Comparison of ENCODE assay signal across 8 cellular contexts in the genomic region with DNA sequence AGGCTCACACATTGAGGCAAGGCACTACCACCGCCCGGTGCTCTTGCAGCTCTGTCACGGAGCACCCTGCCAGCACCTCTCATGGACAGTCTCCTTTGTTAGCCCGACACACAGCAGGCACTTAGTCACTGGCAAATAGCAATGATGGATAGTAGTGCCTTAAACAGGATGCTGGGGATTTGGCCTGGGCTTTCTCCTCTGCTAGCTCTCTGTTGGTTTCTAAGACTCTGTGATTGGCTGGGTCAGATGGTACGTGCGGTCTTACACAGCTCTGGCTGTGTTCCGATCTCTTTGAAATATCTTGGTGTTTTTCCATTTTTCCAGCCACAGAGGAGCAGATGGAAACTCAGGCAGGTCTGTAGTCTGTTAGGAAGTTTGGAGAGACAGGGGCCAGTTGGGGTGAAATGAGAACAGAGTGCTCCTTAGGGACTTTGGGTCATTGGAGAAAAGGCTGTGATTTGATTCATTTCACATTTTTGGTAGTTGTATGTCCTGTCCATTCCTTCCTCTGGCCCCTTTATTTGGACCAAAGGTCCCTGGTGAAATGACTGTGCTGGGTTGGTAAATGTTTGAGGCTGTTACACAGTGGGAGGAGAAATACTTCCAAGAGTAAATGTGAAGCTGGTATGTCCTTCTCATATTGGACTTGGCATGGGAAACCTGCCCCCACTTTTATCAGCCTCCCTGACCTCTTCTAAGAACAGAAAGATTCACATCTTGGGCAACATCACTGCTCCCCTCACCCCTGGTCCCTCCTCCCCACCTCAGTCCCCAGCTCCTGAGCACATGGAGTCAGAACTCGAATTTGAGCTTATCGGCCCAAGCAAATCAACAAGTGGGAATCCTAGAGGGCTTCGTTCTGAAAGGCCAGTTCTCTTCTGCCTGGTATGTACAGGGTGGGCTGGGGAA. TPM values are rescaled to one million over a fixed set of nuclear protein-coding genes. Genes with fewer than 3 reads are reported as not detected.
DNase-seq lines count a peak whose midpoint lies in the region; ATAC-seq and TF ChIP-seq lines count a peak whose summit lies in the region.

No MANE protein-coding gene starts in this region.

- peaks cover 3% of the 10 kb centered on the region for H3K9me3 Mint-ChIP-seq in chondrocyte (ENCODE audit: low read depth)

- peak overlapping the region; percentile 94 for H3K27ac ChIP-seq in muscle layer of duodenum (ENCODE audit: low read length)
- no peak overlapping the region for H3K27ac ChIP-seq in MM.1S (ENCODE audit: low read length)

- H3K4me1 ChIP-seq in Loucy (ENCODE audit: insufficient read depth, low read length, poor library complexity, severe bottlenecking), result peaks cover 59% of the 10 kb centered on the region
- H3K4me1 ChIP-seq in muscle layer of duodenum (ENCODE audit: control insufficient read depth in 1 of 2, insufficient read depth in 2 of 2, low read length in 2 of 2), result peaks cover 28 to 33% of the 10 kb centered on the region in 2 donors
- no peaks in the 10 kb centered on the region for H3K4me1 ChIP-seq in MM.1S (ENCODE audit: low read length)

- H3K9ac ChIP-seq in Loucy (ENCODE audit: low read depth, low read length, poor library complexity, severe bottlenecking) (peak overlapping the region; percentile 97), MM.1S (ENCODE audit: low read length) (no peak overlapping the region)

- peak overlapping the region; percentile 95 for H3K4me2 ChIP-seq in Loucy (ENCODE audit: low read depth, low read length, poor library complexity, severe bottlenecking)
- no peak overlapping the region for H3K4me2 ChIP-seq in MM.1S (ENCODE audit: low read depth, low read length)

- POLR2A ChIA-PET in AG04449 (lab: Yijun Ruan, JAX), result interaction anchor here (0.6 to 4.1 kb wide), 6 partner anchors 8 to 342 kb away, joined by 3 to 35 read pairs (median 5); partner anchors contain the start of genes DCTN4, RBM22 and RPS14

- H3K4me3 ChIP-seq in AG04449 (ENCODE audit: low read depth, low read length) (peak overlapping the region; percentile 35), Loucy (ENCODE audit: low read length, poor library complexity, severe bottlenecking) (peak overlapping the region; percentile 94), muscle layer of duodenum (ENCODE audit: low read depth in 1 of 2, low read length in 2 of 2) (peak overlapping the region; percentile 2 to 78), MM.1S (ENCODE audit: low read length) (no peak overlapping the region)

- H3K79me2 ChIP-seq in Loucy (ENCODE audit: insufficient read depth, low read length) (peaks cover 92% of the 10 kb centered on the region), MM.1S (ENCODE audit: low read length) (no peaks in the 10 kb centered on the region)

- peaks cover 63% of the 10 kb centered on the region for H3K4me1 Mint-ChIP-seq in chondrocyte (ENCODE audit: low read depth)

- H3K9me2 ChIP-seq in Loucy (replicated peaks; ENCODE audit: low read depth, low read length) (no peaks in the 10 kb centered on the region), MM.1S (replicated peaks; ENCODE audit: insufficient read depth, low read length) (no peaks in the 10 kb centered on the region)

- peaks cover 3% of the 10 kb centered on the region for H3K36me3 Mint-ChIP-seq in chondrocyte (ENCODE audit: low read depth)

- H3K27ac Mint-ChIP-seq in chondrocyte (ENCODE audit: unreplicated experiment), result peak overlapping the region; percentile 77

- H3F3A ChIP-seq in Loucy (ENCODE audit: low read depth) (peaks cover 22% of the 10 kb centered on the region), MM.1S (ENCODE audit: insufficient read depth, low read length) (no peaks in the 10 kb centered on the region)

- TF ChIP-seq CTCF in AG04449 (IDR thresholded peaks at IDR 0.05; ENCODE audit: insufficient read depth, low read length, missing control alignments), result no peak
- TF ChIP-seq CTCF in Loucy (conservative IDR thresholded peaks at IDR 0.05; ENCODE audit: low read length), result no peak
- TF ChIP-seq CTCF in chondrocyte (IDR thresholded peaks at IDR 0.05), result no peak
- TF ChIP-seq CTCF in MM.1S (IDR thresholded peaks at IDR 0.05; ENCODE audit: low read length), result no peak

- H2AFZ ChIP-seq in Loucy (ENCODE audit: low read length), result no peak overlapping the region
- H2AFZ ChIP-seq in MM.1S (ENCODE audit: low read length), result no peak overlapping the region

- H3K4me3 Mint-ChIP-seq in chondrocyte (ENCODE audit: unreplicated experiment), result no peak overlapping the region

- H3K36me3 ChIP-seq in Loucy (ENCODE audit: insufficient read depth, low read length), result peaks cover 12% of the 10 kb centered on the region
- peaks cover 0 to 12% of the 10 kb centered on the region in 2 donors for H3K36me3 ChIP-seq in muscle layer of duodenum (ENCODE audit: control insufficient read depth in 1 of 2, insufficient read depth in 2 of 2, low read length in 2 of 2)
- no peaks in the 10 kb centered on the region for H3K36me3 ChIP-seq in MM.1S (replicated peaks; ENCODE audit: insufficient read depth, low read length)

- no peak for ATAC-seq in GM21529 (IDR thresholded peaks at IDR 0.05; ENCODE audit: unreplicated experiment)
- ATAC-seq in HG02885 (IDR thresholded peaks at IDR 0.05; ENCODE audit: poor library complexity, unreplicated experiment), result no peak

- H4K20me1 ChIP-seq in Loucy (ENCODE audit: insufficient read depth, low read length, poor library complexity, severe bottlenecking), result peaks cover 12% of the 10 kb centered on the region
- no peaks in the 10 kb centered on the region for H4K20me1 ChIP-seq in MM.1S (ENCODE audit: insufficient read depth, low read length)

- peak; percentile 93 for DNase-seq in AG04449 (ENCODE audit: low read depth, low spot score)
- DNase-seq in chondrocyte (ENCODE audit: low spot score), result no peak
- DNase-seq in OCI-M2 (lab: John Stamatoyannopoulos, UW; ENCODE audit: unreplicated experiment), result no peak
- DNase-seq in MM.1S, result no peak

- CTCF ChIA-PET in AG04449 (lab: Yijun Ruan, JAX), result interaction anchor here (1.2 to 4.3 kb wide), 3 partner anchors 7 to 65 kb away, joined by 3 to 40 read pairs (median 13); no protein-coding TSS in a partner anchor

- H3K27me3 ChIP-seq in Loucy (ENCODE audit: insufficient read depth, low read length, poor library complexity, severe bottlenecking) (peaks cover 7% of the 10 kb centered on the region), muscle layer of duodenum (ENCODE audit: low read depth, low read length) (no peaks in the 10 kb centered on the region), MM.1S (replicated peaks; ENCODE audit: insufficient read depth, low read length) (peaks cover 6% of the 10 kb centered on the region; the same call in 1 of the 2 replicates)

- no peaks in the 10 kb centered on the region for H3K27me3 Mint-ChIP-seq in chondrocyte (ENCODE audit: low read depth)

- peaks cover 5% of the 10 kb centered on the region for H3K9me3 ChIP-seq in Loucy (ENCODE audit: insufficient read depth, low read depth, low read length)
- H3K9me3 ChIP-seq in muscle layer of duodenum (ENCODE audit: control insufficient read depth in 1 of 2, low read length in 2 of 2), result no peaks in the 10 kb centered on the region
- no peaks in the 10 kb centered on the region for H3K9me3 ChIP-seq in MM.1S (replicated peaks; ENCODE audit: insufficient read depth, low read length)

RNA-seq across cellular contexts. Expression of gene SMIM3, which starts 3.4 kb away (rescaled TPM):
- 9.0 to 13.0 TPM (median 12.5 TPM) in 3 replicates for total RNA-seq in chondrocyte

RNA-seq across cellular contexts. Expression of gene DCTN4, which starts 23.1 kb away (rescaled TPM):
- total RNA-seq in chondrocyte, result 50.5 to 54.8 TPM (median 50.8 TPM) in 3 replicates
